32 cellular contexts compared by ENCODE assay signal in genomic region chr9:119698535-119698934, GRCh38.
"Had no signal": no experiment of that assay in that cellular context is flagged by ENCODE, and none has a peak within 500 bp of the region (broad histone marks: within the 10 kb centered on the region; RNA-seq: fewer than 3 reads in every experiment).

No MANE protein-coding gene starts in this region.

- H3K36me3 ChIP-seq: ascending aorta, cardiac muscle cell had no signal

- H3K27ac ChIP-seq: ascending aorta, cardiac muscle cell, PC-9, RWPE1, VCaP had no signal

- H3K9me3 ChIP-seq: ascending aorta had no signal

- H3K27me3 ChIP-seq: ascending aorta, cardiac muscle cell had no signal

- DNase-seq: activated CD4-positive, alpha-beta memory T cell treated with anti-CD3 and anti-CD28 coated beads, Interleukin-2, amount 10 ng/mL, durations not matched to agents 7 days and 5 days; activated CD4-positive, alpha-beta T cell treated with anti-CD3 and anti-CD28 coated beads for 1 hour; activated CD4-positive, alpha-beta T cell treated with anti-CD3 and anti-CD28 coated beads for 48 hours; activated CD4-positive, CD25-positive, alpha-beta regulatory T cell; activated CD8-positive, alpha-beta memory T cell treated with anti-CD3 and anti-CD28 coated beads for 24 hours; activated CD8-positive, alpha-beta memory T cell treated with anti-CD3 and anti-CD28 coated beads, Interleukin-2, amount 10 ng/mL, durations not matched to agents 7 days and 5 days; activated CD8-positive, alpha-beta memory T cell treated with anti-CD3 and anti-CD28 coated beads, Interleukin-2, amount 50 U/mL, for 48 hours; activated effector memory CD4-positive, alpha-beta T cell treated with Interleukin-2 at 50 U/mL for 16 hours; activated naive CD4-positive, alpha-beta T cell treated with anti-CD3 and anti-CD28 coated beads, Interleukin-2, amount 10 ng/mL, durations not matched to agents 7 days and 5 days; activated T-cell treated with anti-CD3 and anti-CD28 coated beads, Interleukin-2, amount 50 U/mL, for 48 hours; amygdala; Karpas-422; KBM-7; NCI-H1105; NCI-H1436 treated with DMSO at 0.1 percent for 48 hours; NCI-H1694 treated with DMSO at 0.1 percent for 48 hours; NCI-H2029; NCI-H345; NCI-H524 treated with DMSO at 0.1 percent for 48 hours; NK-92 treated with Interleukin-12 subunit alpha and Interleukin-12 subunit beta, amount 100 ng/mL, for 24 hours; PC-9; SIG-M5; SW 1271; T-helper 1 cell; T-helper 2 cell; T-helper 9 cell had no signal

- ATAC-seq: activated CD8-positive, alpha-beta memory T cell treated with anti-CD3 and anti-CD28 coated beads, Interleukin-2, amount 10 ng/mL, durations not matched to agents 7 days and 5 days; Right ventricle myocardium inferior; SK-N-SH treated with all-trans-retinoic acid at 6 μM for 48 hours had no signal

- H3K4me3 ChIP-seq: ascending aorta, cardiac muscle cell, PC-9 had no signal
